ENCODE assay signal across 18 cellular contexts in the genomic region with DNA sequence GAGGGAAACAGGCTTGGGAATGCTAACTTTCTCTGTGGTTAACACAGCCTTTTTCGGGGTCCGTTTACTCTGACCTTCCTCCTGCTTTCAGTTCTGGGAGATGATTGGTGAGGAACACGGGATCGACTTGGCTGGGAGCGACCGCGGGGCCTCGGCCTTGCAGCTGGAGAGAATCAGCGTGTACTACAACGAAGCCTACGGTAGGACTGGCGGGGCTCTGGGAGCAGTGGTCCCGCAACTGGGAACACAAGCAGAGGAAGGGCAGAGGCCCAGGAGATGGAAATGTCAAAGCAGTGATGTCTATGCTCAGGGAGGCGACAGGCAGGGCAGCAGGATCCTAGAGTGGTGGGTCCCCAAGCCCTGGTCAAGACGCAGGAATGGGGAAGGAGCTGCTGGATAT. TPM values are rescaled to one million over a fixed set of nuclear protein-coding genes. Genes with fewer than 3 reads are reported as not detected.
"Had no signal": no experiment of that assay in that cellular context is flagged by ENCODE, and none has a peak within 500 bp of the region (broad histone marks: within the 10 kb centered on the region; RNA-seq: fewer than 3 reads in every experiment).

No MANE protein-coding gene starts in this region.

- H3K27me3 Mint-ChIP-seq: activated CD4-positive, alpha-beta memory T cell treated with anti-CD3 and anti-CD28 coated beads for 36 hours; activated naive CD8-positive, alpha-beta T cell treated with anti-CD3 and anti-CD28 coated beads, Interleukin-2, amount 10 ng/mL, durations not matched to agents 7 days and 5 days had no signal

- H3K27me3 ChIP-seq: dorsolateral prefrontal cortex, neutrophil, sigmoid colon, thyroid gland had no signal

- H3K4me3 ChIP-seq: dorsolateral prefrontal cortex, psoas muscle, sigmoid colon, thyroid gland had no signal

- DNase-seq: activated CD4-positive, alpha-beta memory T cell treated with anti-CD3 and anti-CD28 coated beads for 36 hours; activated CD4-positive, CD25-positive, alpha-beta regulatory T cell treated with anti-CD3 and anti-CD28 coated beads, Interleukin-2, amount 50 U/mL, for 72 hours; activated gamma-delta T cell; activated naive CD8-positive, alpha-beta T cell treated with anti-CD3 and anti-CD28 coated beads, Interleukin-2, amount 10 ng/mL, durations not matched to agents 7 days and 5 days; activated T-cell treated with anti-CD3 and anti-CD28 coated beads for 4 hours; aorta; dorsolateral prefrontal cortex; hippocampal formation; kidney glomerular epithelial cell; mesendoderm; psoas muscle; sigmoid colon; stimulated activated CD4-positive, alpha-beta T cell treated with anti-CD3 and anti-CD28 coated beads, Interleukin-12 subunit alpha, Interleukin-12 subunit beta, amount 100 ng/mL, for 4 hours; thyroid gland had no signal

- ATAC-seq: psoas muscle had no signal

- H3K4me1 ChIP-seq: psoas muscle, thyroid gland had no signal

- H3K9me3 ChIP-seq: neutrophil, psoas muscle, sigmoid colon, thyroid gland had no signal

- H3K27ac Mint-ChIP-seq: activated CD4-positive, alpha-beta memory T cell treated with anti-CD3 and anti-CD28 coated beads for 36 hours; activated naive CD8-positive, alpha-beta T cell treated with anti-CD3 and anti-CD28 coated beads, Interleukin-2, amount 10 ng/mL, durations not matched to agents 7 days and 5 days; T-helper 1 cell treated with Interleukin-12 subunit alpha and Interleukin-12 subunit beta and Interleukin-4 antibody, amounts not matched to agents 30 μg/mL and 1 μg/mL, for 36 hours had no signal

- H3K27ac ChIP-seq: neutrophil, psoas muscle, sigmoid colon, thyroid gland had no signal

- H3K9me3 Mint-ChIP-seq: activated CD4-positive, alpha-beta memory T cell treated with anti-CD3 and anti-CD28 coated beads for 36 hours; activated naive CD8-positive, alpha-beta T cell treated with anti-CD3 and anti-CD28 coated beads, Interleukin-2, amount 10 ng/mL, durations not matched to agents 7 days and 5 days; T-helper 1 cell treated with Interleukin-12 subunit alpha and Interleukin-12 subunit beta and Interleukin-4 antibody, amounts not matched to agents 30 μg/mL and 1 μg/mL, for 36 hours had no signal

- H3K4me3 Mint-ChIP-seq: activated CD4-positive, alpha-beta memory T cell treated with anti-CD3 and anti-CD28 coated beads for 36 hours; activated naive CD8-positive, alpha-beta T cell treated with anti-CD3 and anti-CD28 coated beads, Interleukin-2, amount 10 ng/mL, durations not matched to agents 7 days and 5 days; T-helper 1 cell treated with Interleukin-12 subunit alpha and Interleukin-12 subunit beta and Interleukin-4 antibody, amounts not matched to agents 30 μg/mL and 1 μg/mL, for 36 hours had no signal

RNA-seq across cellular contexts. Expression of a gene that starts 3.5 kb away (rescaled TPM):
- total RNA-seq: activated CD4-positive, alpha-beta memory T cell treated with anti-CD3 and anti-CD28 coated beads for 36 hours; activated naive CD8-positive, alpha-beta T cell treated with anti-CD3 and anti-CD28 coated beads, Interleukin-2, amount 10 ng/mL, durations not matched to agents 7 days and 5 days; bronchial epithelial cell; glomerular endothelial cell had no signal
